20 cellular contexts compared by ENCODE assay signal in genomic region chr7:50387351-50387750, GRCh38.
DNase-seq lines count a peak whose midpoint lies in the region; ATAC-seq and TF ChIP-seq lines count a peak whose summit lies in the region.
"Had no signal": no experiment of that assay in that cellular context is flagged by ENCODE, and none has a peak within 500 bp of the region (broad histone marks: within the 10 kb centered on the region; RNA-seq: fewer than 3 reads in every experiment).

No MANE protein-coding gene starts in this region.

- H3K36me3 Mint-ChIP-seq in activated CD4-positive, alpha-beta memory T cell treated with anti-CD3 and anti-CD28 coated beads for 36 hours: peaks cover 81% of the 10 kb centered on the region
- H3K36me3 Mint-ChIP-seq in activated CD4-positive, alpha-beta memory T cell treated with anti-CD3 and anti-CD28 coated beads, Interleukin-2, amount 10 ng/mL, durations not matched to agents 7 days and 5 days (ENCODE audit: low read depth): peaks cover 94% of the 10 kb centered on the region
- peaks cover 96% of the 10 kb centered on the region for H3K36me3 Mint-ChIP-seq in stimulated activated naive CD8-positive, alpha-beta T cell treated with anti-CD3 and anti-CD28 coated beads, Interleukin-15, Interleukin-2, amounts not matched to agents 100 ng/mL and 50 ng/mL, for 24 hours (ENCODE audit: low read depth)
- H3K36me3 Mint-ChIP-seq in effector memory CD8-positive, alpha-beta T cell (ENCODE audit: insufficient read depth): peaks cover 88% of the 10 kb centered on the region
- H3K36me3 Mint-ChIP-seq in stimulated activated memory B cell treated with anti-CD40 and anti-IgM and Interleukin-4, amounts not matched to agents 10 μg/mL and 1 μg/mL and 100 μg/mL, for 72 hours: peaks cover 75% of the 10 kb centered on the region

- H3K4me1 Mint-ChIP-seq in activated CD4-positive, alpha-beta memory T cell treated with anti-CD3 and anti-CD28 coated beads for 36 hours (ENCODE audit: low read depth): peaks cover 76% of the 10 kb centered on the region
- peaks cover 65% of the 10 kb centered on the region for H3K4me1 Mint-ChIP-seq in activated CD4-positive, alpha-beta memory T cell treated with anti-CD3 and anti-CD28 coated beads, Interleukin-2, amount 10 ng/mL, durations not matched to agents 7 days and 5 days
- H3K4me1 Mint-ChIP-seq in stimulated activated naive CD8-positive, alpha-beta T cell treated with anti-CD3 and anti-CD28 coated beads, Interleukin-15, Interleukin-2, amounts not matched to agents 100 ng/mL and 50 ng/mL, for 24 hours (ENCODE audit: low read depth): peaks cover 85% of the 10 kb centered on the region
- H3K4me1 Mint-ChIP-seq in effector memory CD8-positive, alpha-beta T cell (ENCODE audit: low read depth in 2 of 2): peaks cover 50 to 58% of the 10 kb centered on the region in 2 donors
- peaks cover 62% of the 10 kb centered on the region for H3K4me1 Mint-ChIP-seq in stimulated activated memory B cell treated with anti-CD40 and anti-IgM and Interleukin-4, amounts not matched to agents 10 μg/mL and 1 μg/mL and 100 μg/mL, for 72 hours

- H3K36me3 ChIP-seq in WERI-Rb-1: no peaks in the 10 kb centered on the region

- peak overlapping the region; percentile 31 for H3K27ac Mint-ChIP-seq in activated CD4-positive, alpha-beta memory T cell treated with anti-CD3 and anti-CD28 coated beads for 36 hours
- no peak overlapping the region for H3K27ac Mint-ChIP-seq in activated CD4-positive, alpha-beta memory T cell treated with anti-CD3 and anti-CD28 coated beads, Interleukin-2, amount 10 ng/mL, durations not matched to agents 7 days and 5 days
- peak overlapping the region; percentile 73 for H3K27ac Mint-ChIP-seq in stimulated activated naive CD8-positive, alpha-beta T cell treated with anti-CD3 and anti-CD28 coated beads, Interleukin-15, Interleukin-2, amounts not matched to agents 100 ng/mL and 50 ng/mL, for 24 hours
- H3K27ac Mint-ChIP-seq in effector memory CD8-positive, alpha-beta T cell: peak overlapping the region; percentile 38 to 55
- peak overlapping the region; percentile 96 for H3K27ac Mint-ChIP-seq in stimulated activated memory B cell treated with anti-CD40 and anti-IgM and Interleukin-4, amounts not matched to agents 10 μg/mL and 1 μg/mL and 100 μg/mL, for 72 hours

- no peak overlapping the region for H3K27ac ChIP-seq in WERI-Rb-1
- H3K27ac ChIP-seq: 22Rv1 had no signal

- no peaks in the 10 kb centered on the region for H3K27me3 ChIP-seq in WERI-Rb-1 (ENCODE audit: insufficient read depth, low read depth, severe bottlenecking)

- CTCF ChIA-PET in activated CD4-positive, alpha-beta memory T cell treated with anti-CD3 and anti-CD28 coated beads for 36 hours (lab: Charles Lee): interaction anchor here (1.0 kb wide), 1 partner anchor 30 kb away, joined by 4 read pairs; no protein-coding TSS in a partner anchor
- CTCF ChIA-PET in activated CD4-positive, alpha-beta memory T cell treated with anti-CD3 and anti-CD28 coated beads, Interleukin-2, amount 10 ng/mL, durations not matched to agents 7 days and 5 days (lab: Charles Lee): interaction anchor here (1.0 to 1.8 kb wide), 3 partner anchors 19 to 30 kb away, joined by 3 to 8 read pairs (median 5); no protein-coding TSS in a partner anchor

- ATAC-seq in stimulated activated naive CD8-positive, alpha-beta T cell treated with anti-CD3 and anti-CD28 coated beads, Interleukin-15, Interleukin-2, amounts not matched to agents 100 U/mL and 50 U/mL, for 24 hours: no peak
- no peak for ATAC-seq in effector memory CD8-positive, alpha-beta T cell (replicated peaks)
- no peak for ATAC-seq in stimulated activated memory B cell treated with anti-CD40 and anti-IgM and Interleukin-4, amounts not matched to agents 10 μg/mL and 1 μg/mL and 100 μg/mL, for 72 hours
- ATAC-seq: HepG2 had no signal

- no peak for DNase-seq in activated CD4-positive, alpha-beta memory T cell treated with anti-CD3 and anti-CD28 coated beads for 36 hours
- DNase-seq in activated CD4-positive, alpha-beta memory T cell treated with anti-CD3 and anti-CD28 coated beads, Interleukin-2, amount 10 ng/mL, durations not matched to agents 7 days and 5 days: no peak
- DNase-seq in stimulated activated naive CD8-positive, alpha-beta T cell treated with anti-CD3 and anti-CD28 coated beads, Interleukin-15, Interleukin-2, amounts not matched to agents 100 U/mL and 50 U/mL, for 24 hours: no peak
- DNase-seq in effector memory CD8-positive, alpha-beta T cell: no peak
- DNase-seq in WERI-Rb-1 (no peak), NCI-H526 (lab: John Stamatoyannopoulos, UW) (no peak)
- DNase-seq: AML-193, COR-L47, DMS 273 treated with DMSO at 0.1 percent for 48 hours, DND-41, H9, KBM-7, NCI-H1694 treated with DMSO at 0.1 percent for 48 hours, NCI-H510A, NCI-H774 had no signal

- intact Hi-C loops in activated CD4-positive, alpha-beta memory T cell treated with anti-CD3 and anti-CD28 coated beads for 36 hours (cut with micrococcal nuclease): no loop called here

- no peak overlapping the region for H3K4me3 Mint-ChIP-seq in activated CD4-positive, alpha-beta memory T cell treated with anti-CD3 and anti-CD28 coated beads for 36 hours
- no peak overlapping the region for H3K4me3 Mint-ChIP-seq in activated CD4-positive, alpha-beta memory T cell treated with anti-CD3 and anti-CD28 coated beads, Interleukin-2, amount 10 ng/mL, durations not matched to agents 7 days and 5 days
- H3K4me3 Mint-ChIP-seq in stimulated activated naive CD8-positive, alpha-beta T cell treated with anti-CD3 and anti-CD28 coated beads, Interleukin-15, Interleukin-2, amounts not matched to agents 100 ng/mL and 50 ng/mL, for 24 hours: no peak overlapping the region
- H3K4me3 Mint-ChIP-seq in effector memory CD8-positive, alpha-beta T cell: no peak overlapping the region
- no peak overlapping the region for H3K4me3 Mint-ChIP-seq in stimulated activated memory B cell treated with anti-CD40 and anti-IgM and Interleukin-4, amounts not matched to agents 10 μg/mL and 1 μg/mL and 100 μg/mL, for 72 hours
- H3K4me3 Mint-ChIP-seq: CD14-positive monocyte, H9 had no signal

- H3K27me3 Mint-ChIP-seq in activated CD4-positive, alpha-beta memory T cell treated with anti-CD3 and anti-CD28 coated beads for 36 hours: no peaks in the 10 kb centered on the region
- no peaks in the 10 kb centered on the region for H3K27me3 Mint-ChIP-seq in activated CD4-positive, alpha-beta memory T cell treated with anti-CD3 and anti-CD28 coated beads, Interleukin-2, amount 10 ng/mL, durations not matched to agents 7 days and 5 days
- H3K27me3 Mint-ChIP-seq in stimulated activated naive CD8-positive, alpha-beta T cell treated with anti-CD3 and anti-CD28 coated beads, Interleukin-15, Interleukin-2, amounts not matched to agents 100 ng/mL and 50 ng/mL, for 24 hours: no peaks in the 10 kb centered on the region
- H3K27me3 Mint-ChIP-seq in effector memory CD8-positive, alpha-beta T cell: no peaks in the 10 kb centered on the region
- H3K27me3 Mint-ChIP-seq in stimulated activated memory B cell treated with anti-CD40 and anti-IgM and Interleukin-4, amounts not matched to agents 10 μg/mL and 1 μg/mL and 100 μg/mL, for 72 hours: no peaks in the 10 kb centered on the region

- H3K9me3 Mint-ChIP-seq in activated CD4-positive, alpha-beta memory T cell treated with anti-CD3 and anti-CD28 coated beads for 36 hours: no peaks in the 10 kb centered on the region
- H3K9me3 Mint-ChIP-seq in activated CD4-positive, alpha-beta memory T cell treated with anti-CD3 and anti-CD28 coated beads, Interleukin-2, amount 10 ng/mL, durations not matched to agents 7 days and 5 days: no peaks in the 10 kb centered on the region
- no peaks in the 10 kb centered on the region for H3K9me3 Mint-ChIP-seq in stimulated activated naive CD8-positive, alpha-beta T cell treated with anti-CD3 and anti-CD28 coated beads, Interleukin-15, Interleukin-2, amounts not matched to agents 100 ng/mL and 50 ng/mL, for 24 hours
- no peaks in the 10 kb centered on the region for H3K9me3 Mint-ChIP-seq in effector memory CD8-positive, alpha-beta T cell
- H3K9me3 Mint-ChIP-seq in stimulated activated memory B cell treated with anti-CD40 and anti-IgM and Interleukin-4, amounts not matched to agents 10 μg/mL and 1 μg/mL and 100 μg/mL, for 72 hours: no peaks in the 10 kb centered on the region
- H3K9me3 Mint-ChIP-seq: H9 had no signal

- no peak overlapping the region for H3K4me3 ChIP-seq in WERI-Rb-1 (ENCODE audit: low read depth, low read length)

- POLR2A ChIA-PET in activated CD4-positive, alpha-beta memory T cell treated with anti-CD3 and anti-CD28 coated beads for 36 hours (lab: Charles Lee): no interaction called here
- POLR2A ChIA-PET in activated CD4-positive, alpha-beta memory T cell treated with anti-CD3 and anti-CD28 coated beads, Interleukin-2, amount 10 ng/mL, durations not matched to agents 7 days and 5 days (lab: Charles Lee): interaction anchor here (2.7 kb wide), 1 partner anchor 16 kb away, joined by 8 read pairs; no protein-coding TSS in a partner anchor

- no peaks in the 10 kb centered on the region for H3K9me3 ChIP-seq in WERI-Rb-1 (ENCODE audit: severe bottlenecking)

- no peak for TF ChIP-seq CTCF in WERI-Rb-1 (IDR thresholded peaks at IDR 0.05; ENCODE audit: low read depth, low read length)
